ENCODE assay signal across 35 cellular contexts in the genomic region with DNA sequence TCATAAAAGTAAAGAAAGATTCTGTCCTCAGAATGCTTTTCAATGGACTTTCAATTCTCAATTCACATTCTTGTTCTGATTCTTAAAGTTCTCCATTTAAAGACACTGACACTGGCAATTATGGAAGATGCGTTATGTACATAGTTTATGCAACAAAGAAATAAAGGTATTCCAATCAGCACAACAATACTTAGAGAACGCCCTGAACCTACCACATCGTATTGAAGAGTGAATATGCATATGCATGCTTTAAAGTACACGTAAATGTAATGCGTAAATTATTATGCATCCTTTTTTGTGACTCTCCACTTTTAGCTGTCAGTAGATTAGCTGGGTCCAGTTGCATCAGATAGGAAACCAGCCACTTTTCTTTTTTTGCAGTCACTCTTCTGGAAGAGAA.
"Had no signal": no experiment of that assay in that cellular context is flagged by ENCODE, and none has a peak within 500 bp of the region (broad histone marks: within the 10 kb centered on the region; RNA-seq: fewer than 3 reads in every experiment).

No MANE protein-coding gene starts in this region.

- H3K36me3 ChIP-seq: MG63 had no signal

- H3K4me3 ChIP-seq: MG63 had no signal

- DNase-seq: MG63, MM.1S, MV-4-11, NCI-H1048, NCI-H1092, NCI-H1092 treated with DMSO at 0.1 percent for 48 hours, NCI-H1105, NCI-H1105 treated with DMSO at 0.1 percent for 48 hours, NCI-H1417, NCI-H1417 treated with DMSO at 0.1 percent for 48 hours, NCI-H1436, NCI-H1436 treated with DMSO at 0.1 percent for 48 hours, NCI-H146, NCI-H1694, NCI-H1694 treated with DMSO at 0.1 percent for 48 hours, NCI-H187, NCI-H187 treated with DMSO at 0.1 percent for 48 hours, NCI-H1930, NCI-H2029, NCI-H2029 treated with DMSO at 0.1 percent for 48 hours, NCI-H2081, NCI-H2081 treated with DMSO at 0.1 percent for 48 hours, NCI-H2107, NCI-H2171, NCI-H2171 treated with DMSO at 0.1 percent for 48 hours, NCI-H2227 treated with DMSO at 0.1 percent for 48 hours, NCI-H226, NCI-H345, NCI-H446, NCI-H446 treated with DMSO at 0.1 percent for 48 hours, NCI-H510A, NCI-H510A treated with DMSO at 0.1 percent for 48 hours, NCI-H524, NCI-H526, NCI-H526 treated with DMSO at 0.1 percent for 48 hours had no signal

- H3K9me3 ChIP-seq: MG63 had no signal
